8 cellular contexts compared by ENCODE assay signal in genomic region chr10:46911151-46911876, GRCh38. TPM values are rescaled to one million over a fixed set of nuclear protein-coding genes. Genes with fewer than 3 reads are reported as not detected.
DNase-seq lines count a peak whose midpoint lies in the region; ATAC-seq and TF ChIP-seq lines count a peak whose summit lies in the region.
"Not testable (repeated sequence)": the region's sequence is repeated elsewhere in the genome, so short reads cannot be mapped to it uniquely, and the experiment has no call there.

TSS of gene PTPN20 (plus strand) at chr10:46911428. CDS start at chr10:46932500, 21,072 bp downstream.

- not testable (repeated sequence) for H3K27me3 Mint-ChIP-seq in CD8-positive, alpha-beta T cell (ENCODE audit: low read depth); activated naive CD4-positive, alpha-beta T cell treated with anti-CD3 and anti-CD28 coated beads, Interleukin-2, amount 10 ng/mL, durations not matched to agents 7 days and 5 days

- CTCF ChIA-PET in CD8-positive, alpha-beta T cell (lab: Charles Lee); activated naive CD4-positive, alpha-beta T cell treated with anti-CD3 and anti-CD28 coated beads, Interleukin-2, amount 10 ng/mL, durations not matched to agents 7 days and 5 days (lab: Charles Lee): not testable (repeated sequence)

- H3K9me3 ChIP-seq in CD8-positive, alpha-beta T cell (ENCODE audit: low read length); RWPE2 (ENCODE audit: severe bottlenecking); right atrium auricular region; ovary; testis: not testable (repeated sequence)

- H3K27ac ChIP-seq in CD8-positive, alpha-beta T cell (ENCODE audit: low read depth, low read length); RWPE2 (ENCODE audit: poor library complexity, severe bottlenecking); ovary; testis: not testable (repeated sequence)
- H3K27ac ChIP-seq in dorsolateral prefrontal cortex (peak within 1 kb of the TSS in 2 of 59 donors; percentile 48 to 61), right atrium auricular region (peak within 1 kb of the TSS; percentile 39 to 48)

- H3K27me3 ChIP-seq in CD8-positive, alpha-beta T cell (ENCODE audit: insufficient read depth, low read length); H7 (ENCODE audit: control insufficient read depth, insufficient read depth, low read length); RWPE2 (ENCODE audit: insufficient read depth, poor library complexity, severe bottlenecking); dorsolateral prefrontal cortex; right atrium auricular region; ovary; testis: not testable (repeated sequence)

- H3K4me1 ChIP-seq in CD8-positive, alpha-beta T cell (ENCODE audit: insufficient read depth, low read length); RWPE2 (ENCODE audit: insufficient read depth, poor library complexity, severe bottlenecking); right atrium auricular region; ovary (ENCODE audit: insufficient read depth); testis: not testable (repeated sequence)

- TF ChIP-seq EP300 in ovary (IDR thresholded peaks at IDR 0.05) = not testable (repeated sequence)

- intact Hi-C loops in CD8-positive, alpha-beta T cell (cut with DNase I, micrococcal nuclease); dorsolateral prefrontal cortex (cut with DNase I); ovary (cut with DNase I); testis (cut with DNase I; ENCODE audit: low total_unique reads): not testable (repeated sequence)

- ATAC-seq in CD8-positive, alpha-beta T cell = not testable (repeated sequence)
- ATAC-seq in RWPE2 (ENCODE audit: low read depth) = peak; percentile 85

- peak within 1 kb of the TSS; percentile 50 for H3K4me3 Mint-ChIP-seq in CD8-positive, alpha-beta T cell
- H3K4me3 Mint-ChIP-seq in activated naive CD4-positive, alpha-beta T cell treated with anti-CD3 and anti-CD28 coated beads, Interleukin-2, amount 10 ng/mL, durations not matched to agents 7 days and 5 days = peak within 1 kb of the TSS; percentile 63

- TF ChIP-seq CTCF in CD8-positive, alpha-beta T cell (IDR thresholded peaks at IDR 0.05); RWPE2 (IDR thresholded peaks at IDR 0.05; ENCODE audit: poor library complexity, severe bottlenecking); dorsolateral prefrontal cortex (IDR thresholded peaks at IDR 0.05 in 54 of 56, conservative IDR thresholded peaks at IDR 0.05 in 2 of 56; ENCODE audit: low read depth in 1 of 56, partially characterized antibody in 56 of 56); right atrium auricular region (IDR thresholded peaks at IDR 0.05); ovary (IDR thresholded peaks at IDR 0.05): not testable (repeated sequence)
- TF ChIP-seq CTCF in testis (IDR thresholded peaks at IDR 0.05) = peak in 1 of 3 experiments; percentile 10

- WGBS in ovary, 3 donors = 3 to 31% (median 17%) methylated on average over 14 to 25 of the region's 50 CpGs
- WGBS in testis, 2 donors = 12 to 14% methylated on average over 17 to 22 of the region's 50 CpGs

- TF ChIP-seq POLR2A in ovary (IDR thresholded peaks at IDR 0.05); testis (IDR thresholded peaks at IDR 0.05): not testable (repeated sequence)

- not testable (repeated sequence) for DNase-seq in CD8-positive, alpha-beta T cell; RWPE2 (ENCODE audit: low spot score)
- DNase-seq in H7 (peak; percentile 0), dorsolateral prefrontal cortex (peak in 5 of 10 donors; percentile 9 to 55 (median 38)), right atrium auricular region (ENCODE audit: low spot score) (peak; percentile 56), ovary (peak; percentile 22 to 74 (median 66)), testis (peak; percentile 69)
- DNase-seq in activated naive CD4-positive, alpha-beta T cell treated with anti-CD3 and anti-CD28 coated beads, Interleukin-2, amount 10 ng/mL, durations not matched to agents 7 days and 5 days = peak; percentile 24

- H3K36me3 ChIP-seq in CD8-positive, alpha-beta T cell (ENCODE audit: insufficient read depth, low read length); H7 (replicated peaks; ENCODE audit: control insufficient read depth, insufficient read depth, low read length); RWPE2 (ENCODE audit: low read depth); right atrium auricular region; ovary; testis (ENCODE audit: low read depth, missing control alignments): not testable (repeated sequence)

- POLR2A ChIA-PET in CD8-positive, alpha-beta T cell (lab: Charles Lee) = not testable (repeated sequence)

- not testable (repeated sequence) for H3K4me1 Mint-ChIP-seq in CD8-positive, alpha-beta T cell (ENCODE audit: low read depth); activated naive CD4-positive, alpha-beta T cell treated with anti-CD3 and anti-CD28 coated beads, Interleukin-2, amount 10 ng/mL, durations not matched to agents 7 days and 5 days

- not testable (repeated sequence) for H3K9me3 Mint-ChIP-seq in CD8-positive, alpha-beta T cell; activated naive CD4-positive, alpha-beta T cell treated with anti-CD3 and anti-CD28 coated beads, Interleukin-2, amount 10 ng/mL, durations not matched to agents 7 days and 5 days

- H3K36me3 Mint-ChIP-seq in CD8-positive, alpha-beta T cell; activated naive CD4-positive, alpha-beta T cell treated with anti-CD3 and anti-CD28 coated beads, Interleukin-2, amount 10 ng/mL, durations not matched to agents 7 days and 5 days: not testable (repeated sequence)

- not testable (repeated sequence) for H3K27ac Mint-ChIP-seq in CD8-positive, alpha-beta T cell; activated naive CD4-positive, alpha-beta T cell treated with anti-CD3 and anti-CD28 coated beads, Interleukin-2, amount 10 ng/mL, durations not matched to agents 7 days and 5 days

- not testable (repeated sequence) for H3K4me3 ChIP-seq in CD8-positive, alpha-beta T cell (ENCODE audit: low read depth, low read length); H7 (ENCODE audit: insufficient read depth, low read depth, low read length); RWPE2 (ENCODE audit: severe bottlenecking); ovary
- H3K4me3 ChIP-seq in dorsolateral prefrontal cortex (peak within 1 kb of the TSS in 10 of 59 donors; percentile 14 to 38 (median 24)), right atrium auricular region (peak within 1 kb of the TSS in 1 of 2 donors; percentile 32), testis (peak within 1 kb of the TSS in 1 of 2 donors; percentile 22)

RNA-seq across cellular contexts. Expression of gene PTPN20, which starts in this region (rescaled TPM):
- under 1 TPM; 0.43 to 0.69 TPM for total RNA-seq in CD8-positive, alpha-beta T cell
- not detected in 2 replicates for total RNA-seq in H7 (2014; rRNA removed; shearing (Covaris generic))
- total RNA-seq in dorsolateral prefrontal cortex (10 to 100 TPM in 87 of 120 experiments, 1 to 10 TPM in 33; 3.5 to 39.0 (median 13.9) TPM), right atrium auricular region (10 to 100 TPM in 1 of 2 donors, 1 to 10 TPM in 1; 7.5 to 16.2 TPM), ovary (1 to 10 TPM; 3.5 to 8.7 (median 7.0) TPM), testis (10 to 100 TPM; 20.9 to 39.6 TPM)
- polyA plus RNA-seq in ovary (1 to 10 TPM; 1.5 to 3.4 TPM), testis (ENCODE audit: insufficient read depth, low read depth, low replicate concordance) (23.1 TPM)

Comparison
In these comparisons a context has a peak if more than half of its experiments do, and no peak if none do; other contexts are left out.
1. Peak in DNase-seq in H7; RNA of the gene not detected or under 1 TPM.